Comparison of ENCODE assay signal across 8 cellular contexts in the genomic region with DNA sequence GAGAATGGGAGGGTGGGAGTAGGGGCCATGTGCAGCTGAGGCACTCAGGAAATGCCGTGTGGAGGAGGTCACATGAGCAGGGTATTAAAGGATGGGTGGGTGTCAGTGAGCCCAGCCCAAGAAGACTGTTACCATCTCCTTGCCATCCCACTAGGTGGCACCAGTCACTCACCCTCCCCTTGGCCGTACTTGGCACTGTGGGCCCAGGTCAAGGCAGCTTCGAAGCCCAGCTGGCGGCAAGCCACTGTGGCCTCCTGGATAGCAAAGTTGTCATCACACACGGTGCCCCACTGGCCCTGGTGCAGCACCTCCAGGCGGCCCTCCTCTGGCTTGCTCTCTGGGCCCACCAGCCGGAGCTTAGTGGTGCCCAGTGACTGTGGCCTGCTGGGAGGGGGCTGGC. TPM values are rescaled to one million over a fixed set of nuclear protein-coding genes. Genes with fewer than 3 reads are reported as not detected.
DNase-seq lines count a peak whose midpoint lies in the region; ATAC-seq and TF ChIP-seq lines count a peak whose summit lies in the region.

No MANE protein-coding gene starts in this region.

- peak; percentile 56 for TF ChIP-seq CTCF in LNCAP (IDR thresholded peaks at IDR 0.05)

- no peaks in the 10 kb centered on the region for H3K36me3 Mint-ChIP-seq in activated T-helper 2 cell treated with anti-CD3 and anti-CD28 coated beads, Interferon-gamma antibody, Interleukin-2, Interleukin-4, amounts not matched to agents 10 μg/mL and 5 μg/mL and 100 μg/mL, durations not matched to agents 14 hours and 24 hours and 36 hours (ENCODE audit: low read depth)
- no peaks in the 10 kb centered on the region for H3K36me3 Mint-ChIP-seq in immature natural killer cell

- peak; percentile 58 for DNase-seq in EL
- peak; percentile 7 for DNase-seq in activated T-helper 2 cell treated with anti-CD3 and anti-CD28 coated beads, Interferon-gamma antibody, Interleukin-2, Interleukin-4, amounts not matched to agents 10 μg/mL and 5 μg/mL and 100 μg/mL, durations not matched to agents 14 hours and 24 hours and 36 hours (ENCODE audit: low spot score)
- peak; percentile 17 to 27 (median 25) for DNase-seq in immature natural killer cell
- DNase-seq in NCI-H526 treated with DMSO at 0.1 percent for 48 hours (lab: John Stamatoyannopoulos, UW): no peak
- no peak for DNase-seq in activated CD4-positive, CD25-positive, alpha-beta regulatory T cell treated with anti-CD3 and anti-CD28 coated beads, Interleukin-2, amount 50 U/mL, for 72 hours
- no peak for DNase-seq in T-helper 9 cell

- intact Hi-C loops in activated T-helper 2 cell treated with anti-CD3 and anti-CD28 coated beads, Interferon-gamma antibody, Interleukin-2, Interleukin-4, amounts not matched to agents 10 μg/mL and 5 μg/mL and 100 μg/mL, durations not matched to agents 14 hours and 24 hours and 36 hours (cut with micrococcal nuclease): no loop called here

- no peak overlapping the region for H3K27ac Mint-ChIP-seq in activated T-helper 2 cell treated with anti-CD3 and anti-CD28 coated beads, Interferon-gamma antibody, Interleukin-2, Interleukin-4, amounts not matched to agents 10 μg/mL and 5 μg/mL and 100 μg/mL, durations not matched to agents 14 hours and 24 hours and 36 hours
- H3K27ac Mint-ChIP-seq in immature natural killer cell: no peak overlapping the region

- no peaks in the 10 kb centered on the region for H3K4me1 Mint-ChIP-seq in activated T-helper 2 cell treated with anti-CD3 and anti-CD28 coated beads, Interferon-gamma antibody, Interleukin-2, Interleukin-4, amounts not matched to agents 10 μg/mL and 5 μg/mL and 100 μg/mL, durations not matched to agents 14 hours and 24 hours and 36 hours (ENCODE audit: low read depth)
- peaks cover 0 to 9% of the 10 kb centered on the region in 2 donors for H3K4me1 Mint-ChIP-seq in immature natural killer cell

- H3K27me3 Mint-ChIP-seq in activated T-helper 2 cell treated with anti-CD3 and anti-CD28 coated beads, Interferon-gamma antibody, Interleukin-2, Interleukin-4, amounts not matched to agents 10 μg/mL and 5 μg/mL and 100 μg/mL, durations not matched to agents 14 hours and 24 hours and 36 hours (ENCODE audit: low read depth): peaks cover 18% of the 10 kb centered on the region
- H3K27me3 Mint-ChIP-seq in immature natural killer cell (ENCODE audit: low read depth in 3 of 3): peaks cover 4 to 6% (median 4%) of the 10 kb centered on the region in 3 donors

- no peak overlapping the region for H3K4me3 Mint-ChIP-seq in activated T-helper 2 cell treated with anti-CD3 and anti-CD28 coated beads, Interferon-gamma antibody, Interleukin-2, Interleukin-4, amounts not matched to agents 10 μg/mL and 5 μg/mL and 100 μg/mL, durations not matched to agents 14 hours and 24 hours and 36 hours (ENCODE audit: low read depth)
- no peak overlapping the region for H3K4me3 Mint-ChIP-seq in immature natural killer cell

- no peak for ATAC-seq in HG02642 (IDR thresholded peaks at IDR 0.05; ENCODE audit: poor library complexity, unreplicated experiment)

- no peaks in the 10 kb centered on the region for H3K9me3 Mint-ChIP-seq in activated T-helper 2 cell treated with anti-CD3 and anti-CD28 coated beads, Interferon-gamma antibody, Interleukin-2, Interleukin-4, amounts not matched to agents 10 μg/mL and 5 μg/mL and 100 μg/mL, durations not matched to agents 14 hours and 24 hours and 36 hours
- H3K9me3 Mint-ChIP-seq in immature natural killer cell: no peaks in the 10 kb centered on the region

RNA-seq across cellular contexts. Expression of gene LOXL4, which starts 5.4 kb away (rescaled TPM):
- not detected in 2 replicates for total RNA-seq in activated T-helper 2 cell treated with anti-CD3 and anti-CD28 coated beads, Interferon-gamma antibody, Interleukin-2, Interleukin-4, amounts not matched to agents 10 μg/mL and 5 μg/mL and 100 μg/mL, durations not matched to agents 14 hours and 24 hours and 36 hours
- polyA plus RNA-seq in immature natural killer cell: under 1 TPM in 1 of 3 donors, not detected in 2; 0.18 TPM

Comparison
In these comparisons a context has a peak if more than half of its experiments do, and no peak if none do; other contexts are left out.
1. DNase-seq: peak in EL (single experiment), activated T-helper 2 cell treated with anti-CD3 and anti-CD28 coated beads, Interferon-gamma antibody, Interleukin-2, Interleukin-4, amounts not matched to agents 10 μg/mL and 5 μg/mL and 100 μg/mL, durations not matched to agents 14 hours and 24 hours and 36 hours (single experiment) and immature natural killer cell (3 of 3); none in NCI-H526 treated with DMSO at 0.1 percent for 48 hours (single experiment), activated CD4-positive, CD25-positive, alpha-beta regulatory T cell treated with anti-CD3 and anti-CD28 coated beads, Interleukin-2, amount 50 U/mL, for 72 hours (single experiment) and T-helper 9 cell (single experiment).